In the genomic region with DNA sequence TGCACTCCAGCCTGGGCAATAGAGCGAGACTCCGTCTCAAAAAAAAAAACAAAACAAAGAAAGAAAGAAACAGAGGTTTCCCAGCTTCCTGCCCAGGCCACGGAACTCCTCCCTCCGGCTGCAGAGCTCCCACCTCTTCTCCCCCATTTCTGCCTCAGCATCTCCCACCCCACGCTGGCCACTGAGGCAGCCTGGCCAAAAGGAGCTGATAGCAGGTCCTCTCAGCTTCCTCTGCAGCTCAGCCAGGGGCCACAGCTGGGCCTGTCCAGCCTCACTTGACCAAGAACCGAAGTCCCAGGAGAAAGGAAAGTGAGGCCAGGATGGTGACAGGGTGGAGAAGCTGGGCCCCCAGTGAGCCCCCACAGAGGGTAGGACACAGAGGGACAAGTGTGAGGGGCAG, we compare ENCODE assay signal across 11 cellular contexts. TPM values are rescaled to one million over a fixed set of nuclear protein-coding genes. Genes with fewer than 3 reads are reported as not detected.
A peak's percentile ranks its signal among the peaks of the same experiment; 100 is the strongest.
DNase-seq lines count a peak whose midpoint lies in the region; ATAC-seq and TF ChIP-seq lines count a peak whose summit lies in the region.
"Had no signal": no experiment of that assay in that cellular context is flagged by ENCODE, and none has a peak within 500 bp of the region (broad histone marks: within the 10 kb centered on the region; RNA-seq: fewer than 3 reads in every experiment).

No MANE protein-coding gene starts in this region.

- peaks cover 16% of the 10 kb centered on the region for H3K27me3 Mint-ChIP-seq in activated naive CD4-positive, alpha-beta T cell treated with anti-CD3 and anti-CD28 coated beads, Interleukin-2, amount 10 ng/mL, durations not matched to agents 7 days and 5 days
- H3K27me3 Mint-ChIP-seq in memory B cell, result no peaks in the 10 kb centered on the region

- H3K27ac Mint-ChIP-seq in activated naive CD4-positive, alpha-beta T cell treated with anti-CD3 and anti-CD28 coated beads, Interleukin-2, amount 10 ng/mL, durations not matched to agents 7 days and 5 days, result peak overlapping the region; percentile 37
- peak overlapping the region; percentile 88 for H3K27ac Mint-ChIP-seq in memory B cell

- H3K9me3 ChIP-seq in adipocyte (ENCODE audit: control insufficient read depth, low read length) (no peaks in the 10 kb centered on the region), thyroid gland (no peaks in the 10 kb centered on the region)

- ATAC-seq in memory B cell (ENCODE audit: low read depth), result no peak

- H3K27me3 ChIP-seq in adipocyte (replicated peaks; ENCODE audit: control insufficient read depth, insufficient read depth, low read length), result no peaks in the 10 kb centered on the region
- no peaks in the 10 kb centered on the region for H3K27me3 ChIP-seq in thyroid gland

- H3K36me3 ChIP-seq in adipocyte (ENCODE audit: control insufficient read depth, insufficient read depth, low read length, severe bottlenecking) (no peaks in the 10 kb centered on the region), thyroid gland (no peaks in the 10 kb centered on the region)

- no peak overlapping the region for H3K4me3 ChIP-seq in adipocyte (ENCODE audit: low read length)
- H3K4me3 ChIP-seq in thyroid gland (replicated peaks in 1 of 3), result no peak overlapping the region

- H3K4me1 Mint-ChIP-seq in activated naive CD4-positive, alpha-beta T cell treated with anti-CD3 and anti-CD28 coated beads, Interleukin-2, amount 10 ng/mL, durations not matched to agents 7 days and 5 days, result peaks cover 27% of the 10 kb centered on the region
- H3K4me1 Mint-ChIP-seq in memory B cell, result peaks cover 16% of the 10 kb centered on the region

- no peaks in the 10 kb centered on the region for H3K36me3 Mint-ChIP-seq in activated naive CD4-positive, alpha-beta T cell treated with anti-CD3 and anti-CD28 coated beads, Interleukin-2, amount 10 ng/mL, durations not matched to agents 7 days and 5 days
- H3K36me3 Mint-ChIP-seq in memory B cell, result no peaks in the 10 kb centered on the region

- H3K9ac ChIP-seq in adipocyte (ENCODE audit: low read length), result peak overlapping the region; percentile 82

- H3K9me3 Mint-ChIP-seq in activated naive CD4-positive, alpha-beta T cell treated with anti-CD3 and anti-CD28 coated beads, Interleukin-2, amount 10 ng/mL, durations not matched to agents 7 days and 5 days, result no peaks in the 10 kb centered on the region
- H3K9me3 Mint-ChIP-seq in memory B cell, result no peaks in the 10 kb centered on the region

- no peak for TF ChIP-seq CTCF in thyroid gland (IDR thresholded peaks at IDR 0.05)

- 88 to 91% methylated on average over 6 of the region's 6 CpGs for WGBS in thyroid gland, 2 donors

- H3K4me1 ChIP-seq in adipocyte (ENCODE audit: control insufficient read depth, insufficient read depth, low read length), result peaks cover 21% of the 10 kb centered on the region
- peaks cover 0 to 16% of the 10 kb centered on the region in 2 donors for H3K4me1 ChIP-seq in thyroid gland

- H3K4me3 Mint-ChIP-seq in activated naive CD4-positive, alpha-beta T cell treated with anti-CD3 and anti-CD28 coated beads, Interleukin-2, amount 10 ng/mL, durations not matched to agents 7 days and 5 days, result no peak overlapping the region
- H3K4me3 Mint-ChIP-seq in memory B cell, result no peak overlapping the region

- CTCF ChIA-PET in activated naive CD4-positive, alpha-beta T cell treated with anti-CD3 and anti-CD28 coated beads, Interleukin-2, amount 10 ng/mL, durations not matched to agents 7 days and 5 days (lab: Charles Lee), result interaction anchor here (1.4 kb wide), 1 partner anchor 95 kb away, joined by 3 read pairs; no protein-coding TSS in a partner anchor

- no peak for DNase-seq in activated naive CD4-positive, alpha-beta T cell treated with anti-CD3 and anti-CD28 coated beads, Interleukin-2, amount 10 ng/mL, durations not matched to agents 7 days and 5 days
- no peak for DNase-seq in activated naive CD4-positive, alpha-beta T cell (lab: John Stamatoyannopoulos, UW)
- DNase-seq in adipocyte (ENCODE audit: low read depth), result no peak
- no peak for DNase-seq in memory B cell (ENCODE audit: low spot score in 2 of 2)
- no peak for DNase-seq in thyroid gland
- no peak for DNase-seq in posterior vena cava (ENCODE audit: low spot score)
- DNase-seq in stimulated activated CD4-positive, alpha-beta T cell treated with anti-CD3 and anti-CD28 coated beads, Interleukin-15, amount 100 ng/mL, for 24 hours, result no peak
- DNase-seq in superior temporal gyrus (ENCODE audit: extremely low spot score), result no peak
- DNase-seq: anterior cingulate cortex, NCI-H187 treated with DMSO at 0.1 percent for 48 hours, RPMI8226 had no signal

- H3K27ac ChIP-seq in thyroid gland, result peak overlapping the region; percentile 42 to 79 (median 57)

- intact Hi-C loops in thyroid gland (cut with DNase I), result no loop called here
- intact Hi-C loops in posterior vena cava (cut with DNase I), result no loop called here

- TF ChIP-seq POLR2A in thyroid gland (IDR thresholded peaks at IDR 0.05), result no peak

RNA-seq across cellular contexts. Expression of gene CD9, which starts 33.4 kb away (rescaled TPM):
- 100 to 1,000 TPM; 367 to 494 (median 375) TPM for total RNA-seq in thyroid gland
- 100 to 1,000 TPM; 248 to 281 TPM for total RNA-seq in posterior vena cava

RNA-seq across cellular contexts. Expression of gene VWF, which starts 42.3 kb away (rescaled TPM):
- total RNA-seq in thyroid gland (100 to 1,000 TPM in 2 of 4 donors, 10 to 100 TPM in 2; 54.3 to 169 (median 98.5) TPM), posterior vena cava (100 to 1,000 TPM; 366 to 375 TPM)
